Comparison of ENCODE assay signal across 8 cellular contexts in the genomic region with DNA sequence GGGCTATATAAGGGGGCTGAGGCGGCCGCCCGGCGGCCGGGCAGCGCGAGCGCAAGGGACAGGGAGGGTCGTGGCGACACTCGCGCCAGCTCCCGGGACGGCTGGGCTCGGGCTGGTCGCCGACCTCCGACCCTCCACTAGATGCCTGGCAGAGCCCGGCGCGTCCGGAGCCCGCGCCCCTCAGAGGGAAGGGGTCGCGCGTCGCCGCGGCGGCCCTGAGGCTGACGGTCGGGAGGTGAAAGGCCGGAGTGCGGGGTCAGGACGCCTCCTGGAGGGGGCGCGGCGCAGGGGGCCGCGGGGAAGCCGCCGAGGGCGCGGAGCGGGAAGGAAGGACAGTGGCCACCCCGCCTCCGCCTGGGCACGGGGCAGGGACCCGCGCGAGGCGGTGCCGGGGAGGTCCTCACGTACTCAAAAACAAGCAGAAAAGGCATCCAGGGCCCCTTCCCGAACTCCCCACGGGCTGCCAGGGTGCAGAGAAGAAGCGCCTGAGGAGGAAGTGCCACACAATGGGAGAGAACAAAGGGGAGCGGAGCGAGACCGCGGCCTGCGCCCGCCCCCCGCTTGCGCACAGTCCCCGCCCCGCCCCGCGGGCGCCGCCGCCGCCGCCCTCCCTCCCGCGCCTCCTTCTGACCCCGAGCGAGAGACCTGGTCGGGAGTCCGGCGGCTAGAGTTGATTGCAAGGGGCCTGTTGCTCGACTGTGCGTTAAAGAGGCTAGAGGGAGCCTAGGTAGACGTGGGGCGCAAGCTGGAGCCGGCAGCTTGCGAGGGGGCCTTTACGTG. TPM values are rescaled to one million over a fixed set of nuclear protein-coding genes. Genes with fewer than 3 reads are reported as not detected.
DNase-seq lines count a peak whose midpoint lies in the region; ATAC-seq and TF ChIP-seq lines count a peak whose summit lies in the region.

No MANE protein-coding gene starts in this region.

- H3K9me3 Mint-ChIP-seq in activated naive CD4-positive, alpha-beta T cell treated with anti-CD3 and anti-CD28 coated beads, Interleukin-2, amount 50 U/mL, for 72 hours, result peaks cover 0 to 5% of the 10 kb centered on the region in 2 donors
- H3K9me3 Mint-ChIP-seq in type B pancreatic cell, result peaks cover 7% of the 10 kb centered on the region

- peak; percentile 54 for ATAC-seq in GM21723 (IDR thresholded peaks at IDR 0.05; ENCODE audit: unreplicated experiment)
- peak; percentile 55 to 59 for ATAC-seq in activated naive CD4-positive, alpha-beta T cell treated with anti-CD3 and anti-CD28 coated beads, Interleukin-2, amount 50 U/mL, for 72 hours

- H3K4me1 ChIP-seq in SJSA1 (replicated peaks), result peaks cover 33% of the 10 kb centered on the region

- peak overlapping the region; percentile 69 for H3K4me3 ChIP-seq in Jurkat, Clone E6-1 (ENCODE audit: low read length)
- H3K4me3 ChIP-seq in SJSA1, result peak overlapping the region; percentile 68

- no peaks in the 10 kb centered on the region for H3K27me3 ChIP-seq in SJSA1 (replicated peaks)

- peaks cover 3% of the 10 kb centered on the region for H3K36me3 ChIP-seq in SJSA1

- H3K9me3 ChIP-seq in SJSA1 (replicated peaks), result no peaks in the 10 kb centered on the region

- peaks cover 27% of the 10 kb centered on the region for H3K4me1 Mint-ChIP-seq in type B pancreatic cell (ENCODE audit: unreplicated experiment)

- peak; percentile 58 for TF ChIP-seq CTCF in type B pancreatic cell (conservative IDR thresholded peaks at IDR 0.05)

- peak overlapping the region; percentile 99 to 100 for H3K27ac Mint-ChIP-seq in activated naive CD4-positive, alpha-beta T cell treated with anti-CD3 and anti-CD28 coated beads, Interleukin-2, amount 50 U/mL, for 72 hours
- peak overlapping the region; percentile 98 for H3K27ac Mint-ChIP-seq in type B pancreatic cell

- no peaks in the 10 kb centered on the region for H3K27me3 Mint-ChIP-seq in type B pancreatic cell

- DNase-seq in ELF-1 (ENCODE audit: low read depth, low spot score) (peak; percentile 89), SJSA1 (ENCODE audit: low read depth in 1 of 2, low spot score in 2 of 2) (peak; percentile 91 to 98), glomerular visceral epithelial cell (ENCODE audit: extremely low spot score) (peak; percentile 87), occipital lobe (lab: John Stamatoyannopoulos, UW) (peak; percentile 75), type B pancreatic cell (ENCODE audit: extremely low spot score, unreplicated experiment) (peak; percentile 83)
- peak; percentile 58 for DNase-seq in Jurkat, Clone E6-1 (ENCODE audit: low read depth, low spot score)
- peak; percentile 68 to 73 for DNase-seq in activated naive CD4-positive, alpha-beta T cell treated with anti-CD3 and anti-CD28 coated beads, Interleukin-2, amount 50 U/mL, for 72 hours (ENCODE audit: low spot score in 2 of 2)

- peak overlapping the region; percentile 99 for H3K4me3 Mint-ChIP-seq in type B pancreatic cell

- H3K27ac ChIP-seq in SJSA1, result peak overlapping the region; percentile 100

- peaks cover 9 to 20% of the 10 kb centered on the region in 2 donors for H3K36me3 Mint-ChIP-seq in activated naive CD4-positive, alpha-beta T cell treated with anti-CD3 and anti-CD28 coated beads, Interleukin-2, amount 50 U/mL, for 72 hours
- no peaks in the 10 kb centered on the region for H3K36me3 Mint-ChIP-seq in type B pancreatic cell

RNA-seq across cellular contexts. Expression of a gene that starts 0.8 kb away (rescaled TPM):
- 15.4 TPM for polyA plus RNA-seq in Jurkat, Clone E6-1 (2012; ENCODE audit: insufficient read depth, insufficient read length)
- total RNA-seq in SJSA1 (2014; rRNA removed; shearing (Covaris generic)), result 6.8 and 13.1 TPM in 2 replicates
- total RNA-seq in activated naive CD4-positive, alpha-beta T cell treated with anti-CD3 and anti-CD28 coated beads, Interleukin-2, amount 50 U/mL, for 72 hours, result 10 to 100 TPM; 26.8 to 28.7 TPM
- total RNA-seq in occipital lobe (69.7 TPM), type B pancreatic cell (ENCODE audit: low replicate concordance) (20.3 and 24.1 TPM in 2 replicates)

Comparison
In these comparisons a context has a peak if more than half of its experiments do, and no peak if none do; other contexts are left out.
1. Peak in every context shown above with its lines: DNase-seq, ATAC-seq, H3K4me3 ChIP-seq and H3K27ac ChIP-seq.